In genomic region chr3:47028146-47028545, GRCh38 we compare ENCODE assay signal across 22 cellular contexts.
"Had no signal": no experiment of that assay in that cellular context is flagged by ENCODE, and none has a peak within 500 bp of the region (broad histone marks: within the 10 kb centered on the region; RNA-seq: fewer than 3 reads in every experiment).

No MANE protein-coding gene starts in this region.

- H3K27ac ChIP-seq: adrenal gland, body of pancreas, gastrocnemius medialis, heart right ventricle, left ventricle myocardium inferior, SK-N-MC, thyroid gland had no signal

- H3K36me3 ChIP-seq: gastrocnemius medialis, thyroid gland had no signal

- H3K9me3 ChIP-seq: adrenal gland, body of pancreas, gastrocnemius medialis, heart right ventricle, left ventricle myocardium inferior, thyroid gland had no signal

- H3K27ac Mint-ChIP-seq: activated B cell treated with CpG ODN at 0.5 μM for 24 hours; activated CD4-positive, alpha-beta memory T cell treated with anti-CD3 and anti-CD28 coated beads for 36 hours; natural killer cell treated with Interleukin-12 subunit alpha and Interleukin-12 subunit beta and Interleukin-15 and Interleukin-18, amount 100 ng/mL, for 72 hours had no signal

- ATAC-seq: activated T-cell treated with anti-CD3 and anti-CD28 coated beads, Interleukin-2, amount 50 U/mL, for 4 hours; body of pancreas; gastrocnemius medialis; heart right ventricle; natural killer cell treated with Interleukin-12 subunit alpha and Interleukin-12 subunit beta and Interleukin-15 and Interleukin-18, amount 100 ng/mL, for 72 hours had no signal

- H3K4me3 Mint-ChIP-seq: activated B cell treated with CpG ODN at 0.5 μM for 24 hours; activated CD4-positive, alpha-beta memory T cell treated with anti-CD3 and anti-CD28 coated beads for 36 hours; activated T-cell treated with anti-CD3 and anti-CD28 coated beads, Interleukin-2, amount 50 U/mL, for 4 hours; natural killer cell treated with Interleukin-12 subunit alpha and Interleukin-12 subunit beta and Interleukin-15 and Interleukin-18, amount 100 ng/mL, for 72 hours had no signal

- H3K27me3 Mint-ChIP-seq: activated B cell treated with CpG ODN at 0.5 μM for 24 hours; activated CD4-positive, alpha-beta memory T cell treated with anti-CD3 and anti-CD28 coated beads for 36 hours; natural killer cell treated with Interleukin-12 subunit alpha and Interleukin-12 subunit beta and Interleukin-15 and Interleukin-18, amount 100 ng/mL, for 72 hours had no signal

- DNase-seq: activated B cell treated with CpG ODN at 0.5 μM for 24 hours; activated CD4-positive, alpha-beta memory T cell treated with anti-CD3 and anti-CD28 coated beads for 36 hours; activated CD4-positive, alpha-beta T cell treated with anti-CD3 and anti-CD28 coated beads for 4 hours; activated CD8-positive, alpha-beta memory T cell treated with anti-CD3 and anti-CD28 coated beads, Interleukin-2, amount 50 U/mL, for 4 hours; activated effector memory CD4-positive, alpha-beta T cell treated with anti-CD3 and anti-CD28 coated beads, Interleukin-2, amount 50 U/mL, for 16 hours; activated naive CD4-positive, alpha-beta T cell treated with anti-CD3 and anti-CD28 coated beads, Interleukin-2, amount 50 U/mL, for 16 hours; activated T-cell treated with anti-CD3 and anti-CD28 coated beads, Interleukin-2, amount 50 U/mL, for 4 hours; adrenal gland; body of pancreas; caudate nucleus; gastrocnemius medialis; heart right ventricle; left ventricle myocardium inferior; retina; stimulated activated CD8-positive, alpha-beta memory T cell treated with anti-CD3 and anti-CD28 coated beads, Interleukin-4, amount 100 ng/mL, for 48 hours; stimulated activated naive CD4-positive, alpha-beta T cell; T-helper 1 cell; T-helper 9 cell; thyroid gland had no signal

- H3K9me3 Mint-ChIP-seq: activated B cell treated with CpG ODN at 0.5 μM for 24 hours; activated CD4-positive, alpha-beta memory T cell treated with anti-CD3 and anti-CD28 coated beads for 36 hours; activated T-cell treated with anti-CD3 and anti-CD28 coated beads, Interleukin-2, amount 50 U/mL, for 4 hours; natural killer cell treated with Interleukin-12 subunit alpha and Interleukin-12 subunit beta and Interleukin-15 and Interleukin-18, amount 100 ng/mL, for 72 hours had no signal

- H3K27me3 ChIP-seq: adrenal gland, body of pancreas, gastrocnemius medialis, heart right ventricle, thyroid gland had no signal

- FAIRE-seq: colon had no signal

- H3K4me3 ChIP-seq: adrenal gland, body of pancreas, gastrocnemius medialis, heart right ventricle, left ventricle myocardium inferior, SK-N-MC, thyroid gland had no signal
